In the genomic region with DNA sequence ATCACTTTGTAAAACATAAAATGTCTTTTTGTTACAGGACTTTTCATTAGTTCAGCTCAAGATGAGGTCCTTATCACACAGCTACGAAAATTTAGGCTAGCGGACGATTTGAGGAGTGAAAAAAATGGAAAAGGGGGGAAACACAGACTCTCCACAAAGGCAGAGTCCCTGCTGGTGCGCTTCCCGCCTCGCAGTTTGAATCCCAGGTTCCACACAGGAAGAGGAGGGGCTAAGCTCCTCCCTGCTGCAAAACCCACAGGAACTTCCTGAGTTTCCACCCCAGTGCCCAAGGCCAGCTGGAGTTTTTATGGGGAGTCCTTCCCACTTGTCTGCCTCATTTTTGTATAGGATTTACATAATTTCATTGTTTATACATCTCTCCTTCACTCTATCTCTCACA, we compare ENCODE assay signal across 26 cellular contexts. TPM values are rescaled to one million over a fixed set of nuclear protein-coding genes. Genes with fewer than 3 reads are reported as not detected.
DNase-seq lines count a peak whose midpoint lies in the region; ATAC-seq, FAIRE-seq and TF ChIP-seq lines count a peak whose summit lies in the region.
"Had no signal": no experiment of that assay in that cellular context is flagged by ENCODE, and none has a peak within 500 bp of the region (broad histone marks: within the 10 kb centered on the region; RNA-seq: fewer than 3 reads in every experiment).

No MANE protein-coding gene starts in this region.

- peak overlapping the region; percentile 57; the same call in 1 of the 2 replicates for H2AFZ ChIP-seq in MM.1S (ENCODE audit: low read length)
- H2AFZ ChIP-seq in GM12878 (ENCODE audit: control insufficient read depth, low read depth, low read length), result peak overlapping the region; percentile 23; the same call in 1 of the 2 replicates

- 79% methylated on average over 6 of the region's 6 CpGs for WGBS in GM12878 (ENCODE audit: insufficient coverage, insufficient replicate concordance, low lambda C conversion rate, missing lambda C conversion rate)

- no peak for TF ChIP-seq EP300 in GM12878 (IDR thresholded peaks at IDR 0.05; ENCODE audit: borderline replicate concordance in 1 of 2, control insufficient read depth in 1 of 2, low read depth in 2 of 2, low read length in 2 of 2)

- H3K9ac ChIP-seq in MM.1S (ENCODE audit: low read length) (no peak overlapping the region), GM12878 (ENCODE audit: control insufficient read depth, insufficient read depth, low read length) (no peak overlapping the region; the same call in 1 of the 2 replicates)

- H3K27ac ChIP-seq in A673 (ENCODE audit: low read depth, low read length, poor library complexity, severe bottlenecking), result no peak overlapping the region
- H3K27ac ChIP-seq in MM.1S (ENCODE audit: low read length), result peak overlapping the region; percentile 45; the same call in 1 of the 2 replicates
- peak overlapping the region; percentile 89 for H3K27ac ChIP-seq in GM12878 (ENCODE audit: control insufficient read depth, insufficient read depth)
- no peak overlapping the region for H3K27ac ChIP-seq in tibial artery
- H3K27ac ChIP-seq: adrenal gland, brain microvascular endothelial cell, neutrophil, prostate gland, SJSA1 had no signal

- no peak for FAIRE-seq in GM12878 (lab: Jason Lieb, UNC)

- H4K20me1 ChIP-seq in MM.1S (ENCODE audit: insufficient read depth, low read length), result no peaks in the 10 kb centered on the region
- H4K20me1 ChIP-seq in GM12878 (ENCODE audit: control insufficient read depth, insufficient read depth), result no peaks in the 10 kb centered on the region

- CTCF ChIA-PET in A673 (lab: Charles Lee), result no interaction called here
- CTCF ChIA-PET in GM12878 (lab: Yijun Ruan, JAX), result interaction anchor here (0.7 to 1.9 kb wide), 3 partner anchors 53 to 126 kb away, joined by 3 to 6 read pairs (median 3); no protein-coding TSS in a partner anchor
- CTCF ChIA-PET in activated CD4-positive, alpha-beta T cell treated with anti-CD3 and anti-CD28 coated beads for 36 hours (lab: Charles Lee), result no interaction called here

- H3K4me1 ChIP-seq in A673 (ENCODE audit: insufficient read depth, low read length, poor library complexity, severe bottlenecking) (no peaks in the 10 kb centered on the region), MM.1S (ENCODE audit: low read length) (peaks cover 22% of the 10 kb centered on the region), GM12878 (ENCODE audit: control insufficient read depth, insufficient read depth, low read length) (peaks cover 13% of the 10 kb centered on the region), tibial artery (no peaks in the 10 kb centered on the region)
- H3K4me1 ChIP-seq: adrenal gland, prostate gland, SJSA1 had no signal

- no peak overlapping the region for H3K4me2 ChIP-seq in MM.1S (ENCODE audit: low read depth, low read length)
- H3K4me2 ChIP-seq in GM12878 (ENCODE audit: control insufficient read depth, insufficient read depth), result peak overlapping the region; percentile 38; the same call in 1 of the 2 replicates

- H3K9me3 ChIP-seq in A673 (ENCODE audit: low read depth, low read length, poor library complexity, severe bottlenecking) (no peaks in the 10 kb centered on the region), MM.1S (replicated peaks; ENCODE audit: insufficient read depth, low read length) (no peaks in the 10 kb centered on the region), GM12878 (replicated peaks; ENCODE audit: control insufficient read depth, insufficient read depth, low read length) (no peaks in the 10 kb centered on the region), tibial artery (no peaks in the 10 kb centered on the region)
- H3K9me3 ChIP-seq: adrenal gland, neutrophil, prostate gland, SJSA1 had no signal

- H3F3A ChIP-seq in MM.1S (ENCODE audit: insufficient read depth, low read length), result peaks cover 10% of the 10 kb centered on the region

- DNase-seq in A673 (ENCODE audit: low spot score), result peak; percentile 31
- no peak for DNase-seq in MM.1S
- no peak for DNase-seq in GM12878 (ENCODE audit: low read depth, low spot score)
- no peak for DNase-seq in activated CD4-positive, alpha-beta T cell treated with anti-CD3 and anti-CD28 coated beads for 36 hours
- no peak for DNase-seq in tibial artery
- DNase-seq in NCI-H128 (lab: John Stamatoyannopoulos, UW; ENCODE audit: unreplicated experiment), result no peak
- DNase-seq: 8988T; activated CD4-positive, alpha-beta T cell treated with anti-CD3 and anti-CD28 coated beads, Interleukin-2, amount 10 ng/mL, durations not matched to agents 7 days and 5 days; activated naive CD4-positive, alpha-beta T cell treated with Interleukin-2 at 50 U/mL for 16 hours; activated T-cell treated with anti-CD3 and anti-CD28 coated beads, Interleukin-2, amount 50 U/mL, for 72 hours; adrenal gland; brain microvascular endothelial cell; CD8-positive, alpha-beta memory T cell; kidney glomerular epithelial cell; NCI-H1105 treated with DMSO at 0.1 percent for 48 hours; NCI-H2107; NCI-H524; T-helper 17 cell had no signal

- no peak overlapping the region for H3K4me3 ChIP-seq in A673 (ENCODE audit: low read depth, low read length, poor library complexity, severe bottlenecking)
- H3K4me3 ChIP-seq in MM.1S (ENCODE audit: low read length), result no peak overlapping the region
- 0 out of 2 replicates have a peak overlapping the region, but pooled peaks have one; percentile 24 for H3K4me3 ChIP-seq in GM12878
- no peak overlapping the region for H3K4me3 ChIP-seq in tibial artery
- H3K4me3 ChIP-seq: adrenal gland, lung, prostate gland, SJSA1 had no signal

- intact Hi-C loops in A673 (cut with micrococcal nuclease; ENCODE audit: unreplicated experiment) (no loop called here), GM12878 (cut with micrococcal nuclease; ENCODE audit: unreplicated experiment) (loop anchor here (2.0 kb wide), 1 partner anchor 55 kb away; no protein-coding TSS in a partner anchor), tibial artery (cut with DNase I; ENCODE audit: low total_unique reads) (no loop called here)
- intact Hi-C loops in activated CD4-positive, alpha-beta T cell treated with anti-CD3 and anti-CD28 coated beads for 36 hours (cut with DNase I, micrococcal nuclease), result no loop called here

- POLR2A ChIA-PET in A673 (lab: Charles Lee; ENCODE audit: low non-redundant PET) (no interaction called here), GM12878 (lab: Charles Lee) (interaction anchor here (0.6 to 1.7 kb wide), 3 partner anchors 12 to 235 kb away, joined by 3 to 7 read pairs (median 3); a partner anchor contains a TSS)
- POLR2A ChIA-PET in activated CD4-positive, alpha-beta T cell treated with anti-CD3 and anti-CD28 coated beads for 36 hours (lab: Charles Lee), result no interaction called here

- peak; percentile 14 for ATAC-seq in GM19395 (IDR thresholded peaks at IDR 0.05; ENCODE audit: unreplicated experiment)
- ATAC-seq in GM12878, result peak; percentile 16
- ATAC-seq in activated CD4-positive, alpha-beta T cell treated with anti-CD3 and anti-CD28 coated beads for 36 hours, result no peak
- no peak for ATAC-seq in GM21526 (IDR thresholded peaks at IDR 0.05; ENCODE audit: low FRiP score, unreplicated experiment)
- ATAC-seq: activated T-cell treated with anti-CD3 and anti-CD28 coated beads, Interleukin-2, amount 50 U/mL, for 72 hours; T-helper 17 cell had no signal

- H3K4me1 Mint-ChIP-seq in activated CD4-positive, alpha-beta T cell treated with anti-CD3 and anti-CD28 coated beads for 36 hours, result no peaks in the 10 kb centered on the region
- H3K4me1 Mint-ChIP-seq: activated CD4-positive, alpha-beta T cell treated with anti-CD3 and anti-CD28 coated beads, Interleukin-2, amount 10 ng/mL, durations not matched to agents 7 days and 5 days; CD8-positive, alpha-beta memory T cell had no signal

- H3K9me2 ChIP-seq in MM.1S (replicated peaks; ENCODE audit: insufficient read depth, low read length), result no peaks in the 10 kb centered on the region

- RAD21 ChIA-PET in GM12878 (lab: Charles Lee; ENCODE audit: unreplicated experiment), result interaction anchor here (1.2 to 4.2 kb wide), 2 partner anchors 10 to 55 kb away, joined by 3 to 16 read pairs; a partner anchor contains a TSS

- TF ChIP-seq RAD21 in GM12878 (IDR thresholded peaks at IDR 0.05; ENCODE audit: insufficient read depth, low read depth, low read length), result no peak

- H3K36me3 Mint-ChIP-seq in activated CD4-positive, alpha-beta T cell treated with anti-CD3 and anti-CD28 coated beads for 36 hours (ENCODE audit: low read depth), result no peaks in the 10 kb centered on the region
- H3K36me3 Mint-ChIP-seq: CD8-positive, alpha-beta memory T cell had no signal

- TF ChIP-seq CTCF in A673 (conservative IDR thresholded peaks at IDR 0.05; ENCODE audit: low read depth, low read length) (no peak), MM.1S (IDR thresholded peaks at IDR 0.05; ENCODE audit: low read length) (no peak), GM12878 (IDR thresholded peaks at IDR 0.05 in 2 of 3, conservative IDR thresholded peaks at IDR 0.05 in 1 of 3; ENCODE audit: control insufficient read depth in 2 of 3, extremely low read depth in 1 of 3, insufficient read depth in 1 of 3, low read depth in 3 of 3, low read length in 3 of 3) (no peak), tibial artery (IDR thresholded peaks at IDR 0.05) (no peak)

- SMC1A ChIA-PET in GM12878 (lab: Charles Lee; ENCODE audit: uncharacterized antibody, unreplicated experiment), result interaction anchor here (1.2 to 3.7 kb wide), 8 partner anchors 10 to 125 kb away, joined by 4 to 34 read pairs (median 8); a partner anchor contains a TSS

- H3K36me3 ChIP-seq in A673 (ENCODE audit: insufficient read depth, low read length, poor library complexity, severe bottlenecking), result no peaks in the 10 kb centered on the region
- no peaks in the 10 kb centered on the region for H3K36me3 ChIP-seq in MM.1S (replicated peaks; ENCODE audit: insufficient read depth, low read length)
- H3K36me3 ChIP-seq in GM12878 (ENCODE audit: control insufficient read depth in 2 of 2, insufficient read depth in 2 of 2, low read length in 1 of 2), result no peaks in the 10 kb centered on the region
- H3K36me3 ChIP-seq in tibial artery, result no peaks in the 10 kb centered on the region
- H3K36me3 ChIP-seq: adrenal gland, brain microvascular endothelial cell, neutrophil, prostate gland, SJSA1 had no signal

- no peaks in the 10 kb centered on the region for H3K27me3 Mint-ChIP-seq in activated CD4-positive, alpha-beta T cell treated with anti-CD3 and anti-CD28 coated beads for 36 hours
- H3K27me3 Mint-ChIP-seq: activated CD4-positive, alpha-beta T cell treated with anti-CD3 and anti-CD28 coated beads, Interleukin-2, amount 10 ng/mL, durations not matched to agents 7 days and 5 days; CD8-positive, alpha-beta memory T cell; T-helper 17 cell had no signal

- no peaks in the 10 kb centered on the region for H3K79me2 ChIP-seq in MM.1S (ENCODE audit: low read length)
- H3K79me2 ChIP-seq in GM12878 (ENCODE audit: control insufficient read depth, insufficient read depth, low read length), result no peaks in the 10 kb centered on the region

- H3K4me3 Mint-ChIP-seq in activated CD4-positive, alpha-beta T cell treated with anti-CD3 and anti-CD28 coated beads for 36 hours, result no peak overlapping the region
- H3K4me3 Mint-ChIP-seq: activated CD4-positive, alpha-beta T cell treated with anti-CD3 and anti-CD28 coated beads, Interleukin-2, amount 10 ng/mL, durations not matched to agents 7 days and 5 days; activated T-cell treated with anti-CD3 and anti-CD28 coated beads, Interleukin-2, amount 50 U/mL, for 72 hours; CD8-positive, alpha-beta memory T cell; T-helper 17 cell had no signal

- H3K9me3 Mint-ChIP-seq in activated CD4-positive, alpha-beta T cell treated with anti-CD3 and anti-CD28 coated beads for 36 hours (ENCODE audit: low read depth), result no peaks in the 10 kb centered on the region
- H3K9me3 Mint-ChIP-seq: activated CD4-positive, alpha-beta T cell treated with anti-CD3 and anti-CD28 coated beads, Interleukin-2, amount 10 ng/mL, durations not matched to agents 7 days and 5 days; activated T-cell treated with anti-CD3 and anti-CD28 coated beads, Interleukin-2, amount 50 U/mL, for 72 hours had no signal

- no peak overlapping the region for H3K27ac Mint-ChIP-seq in activated CD4-positive, alpha-beta T cell treated with anti-CD3 and anti-CD28 coated beads for 36 hours
- H3K27ac Mint-ChIP-seq: activated CD4-positive, alpha-beta T cell treated with anti-CD3 and anti-CD28 coated beads, Interleukin-2, amount 10 ng/mL, durations not matched to agents 7 days and 5 days; activated T-cell treated with anti-CD3 and anti-CD28 coated beads, Interleukin-2, amount 50 U/mL, for 72 hours; T-helper 17 cell had no signal

- TF ChIP-seq POLR2A in GM12878 (IDR thresholded peaks at IDR 0.05; ENCODE audit: low read depth, low read length), result no peak

- in situ Hi-C loops in GM12878 (cut with MboI), result loop anchor here (10.0 kb wide), 1 partner anchor 645 kb away; a partner anchor contains a TSS

- BruUV-seq in A673 (replicated peaks; lab: Mats Ljungman, UMichigan), result no TSS peak
- no TSS peak for BruUV-seq in GM12878 (replicated peaks; lab: Mats Ljungman, UMichigan)

- H3K27me3 ChIP-seq in A673 (replicated peaks; ENCODE audit: insufficient read depth, low read depth, low read length, poor library complexity) (no peaks in the 10 kb centered on the region), MM.1S (replicated peaks; ENCODE audit: insufficient read depth, low read length) (no peaks in the 10 kb centered on the region), GM12878 (replicated peaks in 1 of 2; ENCODE audit: control insufficient read depth in 2 of 2, insufficient read depth in 2 of 2, low read length in 1 of 2) (no peaks in the 10 kb centered on the region), tibial artery (no peaks in the 10 kb centered on the region)
- H3K27me3 ChIP-seq: adrenal gland, brain microvascular endothelial cell, neutrophil, SJSA1 had no signal

RNA-seq across cellular contexts. Expression of a gene that starts 11.2 kb away (rescaled TPM):
- not detected in 2 replicates for total RNA-seq in A673 (2021)
- not detected in 2 replicates for total RNA-seq in GM12878 (2013; cell fraction: nucleolus; rRNA removed)
- not detected in 2 replicates for total RNA-seq in GM12878 (2014; rRNA removed)
- total RNA-seq in GM12878 (2014; rRNA removed; fragmentation: Illumina TruSeq; extraction: Trizol), result not detected in 2 replicates
- total RNA-seq in GM12878 (2021), result not detected in 2 replicates
- not detected for polyA plus RNA-seq in GM12878 (2011; ENCODE audit: low read depth)
- 0.10 and 0.17 TPM in 2 replicates for polyA plus RNA-seq in GM12878 (2011; rRNA removed)
- 0.06 and 0.10 TPM in 2 replicates for polyA plus RNA-seq in GM12878 (2011; cell fraction: cytosol; rRNA removed)
- polyA plus RNA-seq in GM12878 (2011; cell fraction: nucleus; rRNA removed), result 0.09 TPM in 1 of 2 replicates, not detected in the other
- not detected in 2 replicates for polyA plus RNA-seq in GM12878 (2012)
- 0.04 TPM in 1 of 2 replicates, not detected in the other for polyA plus RNA-seq in GM12878 (2014; fragmentation: Illumina TruSeq; extraction: Trizol)
- not detected for polyA plus RNA-seq in GM12878 (2014; fragmentation: Nextera tagmentation; extraction: Ambion mirVana)
- polyA plus RNA-seq in GM12878 (2014; rRNA removed), result 0.22 TPM in 1 of 2 replicates, not detected in the other
- under 1 TPM in 1 of 2 experiments, not detected in 1; 0.20 TPM for polyA plus RNA-seq in GM12878 (2016; fragmentation: Nextera tagmentation; extraction: Ambion mirVana)
- 0.36 and 1.2 TPM in 2 replicates for polyA minus RNA-seq in GM12878 (2011; rRNA and poly(A)+ RNA removed)
- not detected in 2 replicates for polyA minus RNA-seq in GM12878 (2011; cell fraction: cytosol; rRNA and poly(A)+ RNA removed)
- 0.24 and 0.48 TPM in 2 replicates for polyA minus RNA-seq in GM12878 (2011; cell fraction: nucleus; rRNA and poly(A)+ RNA removed)
- not detected for total RNA-seq in activated CD4-positive, alpha-beta T cell treated with anti-CD3 and anti-CD28 coated beads for 36 hours
- total RNA-seq: activated CD4-positive, alpha-beta T cell treated with anti-CD3 and anti-CD28 coated beads, Interleukin-2, amount 10 ng/mL, durations not matched to agents 7 days and 5 days; activated T-cell treated with anti-CD3 and anti-CD28 coated beads, Interleukin-2, amount 50 U/mL, for 72 hours; CD8-positive, alpha-beta memory T cell; chondrocyte; SJSA1; T-helper 17 cell; urinary bladder had no signal
- polyA plus RNA-seq: adrenal gland, urinary bladder had no signal

Comparison
In these comparisons a context has a peak if more than half of its experiments do, and no peak if none do; other contexts are left out.
1. H3K27ac ChIP-seq: peak in MM.1S (single experiment) and GM12878 (single experiment); none in A673 (single experiment) and tibial artery (0 of 2).
2. ATAC-seq: peak in GM19395 (single experiment) and GM12878 (single experiment); none in activated CD4-positive, alpha-beta T cell treated with anti-CD3 and anti-CD28 coated beads for 36 hours (single experiment) and GM21526 (single experiment).